In genomic region chr2:20184067-20184938, GRCh38 we compare ENCODE assay signal across 12 cellular contexts.
DNase-seq lines count a peak whose midpoint lies in the region; ATAC-seq lines count a peak whose summit lies in the region.
"Had no signal": no experiment of that assay in that cellular context is flagged by ENCODE, and none has a peak within 500 bp of the region (broad histone marks: within the 10 kb centered on the region; RNA-seq: fewer than 3 reads in every experiment).

No MANE protein-coding gene starts in this region.

- H3K9me3 ChIP-seq in mucosa of stomach (ENCODE audit: control insufficient read depth, low read length) = no peaks in the 10 kb centered on the region
- H3K9me3 ChIP-seq: tibial artery had no signal

- H3K36me3 ChIP-seq in mucosa of stomach (ENCODE audit: control insufficient read depth, insufficient read depth, low read length) = no peaks in the 10 kb centered on the region
- H3K36me3 ChIP-seq: tibial artery had no signal

- H3K27me3 ChIP-seq in mucosa of stomach (ENCODE audit: control insufficient read depth, insufficient read depth, low read length) = no peaks in the 10 kb centered on the region
- H3K27me3 ChIP-seq: tibial artery had no signal

- ATAC-seq in GM19467 (IDR thresholded peaks at IDR 0.05; ENCODE audit: unreplicated experiment) = no peak
- ATAC-seq: esophagus mucosa had no signal

- no peak overlapping the region for H3K4me3 ChIP-seq in mucosa of stomach (ENCODE audit: low read length)
- H3K4me3 ChIP-seq: tibial artery had no signal

- peak overlapping the region; percentile 95 for H3K27ac ChIP-seq in epithelial cell of prostate
- H3K27ac ChIP-seq: KMS-11, tibial artery had no signal

- peaks cover 88% of the 10 kb centered on the region for H3K4me1 ChIP-seq in mucosa of stomach (ENCODE audit: control insufficient read depth, insufficient read depth, low read length)

- H3K9ac ChIP-seq in mucosa of stomach (ENCODE audit: low read length) = peak overlapping the region; percentile 9
- H3K9ac ChIP-seq: KMS-11 had no signal

- peak; percentile 76 for DNase-seq in CD1c-positive myeloid dendritic cell (ENCODE audit: extremely low spot score)
- peak; percentile 14 for DNase-seq in NCI-H2029 treated with DMSO at 0.1 percent for 48 hours (lab: John Stamatoyannopoulos, UW)
- DNase-seq in epithelial cell of prostate (ENCODE audit: low read depth, low spot score) = no peak
- DNase-seq in hippocampal formation (lab: John Stamatoyannopoulos, UW) = no peak
- DNase-seq in activated effector memory CD4-positive, alpha-beta T cell treated with anti-CD3 and anti-CD28 coated beads, Interleukin-2, amount 50 U/mL, for 16 hours = no peak
- DNase-seq in RKO (ENCODE audit: low spot score) = no peak
- DNase-seq: naive B cell had no signal

Comparison
In these comparisons a context has a peak if more than half of its experiments do, and no peak if none do; other contexts are left out.
1. DNase-seq: peak in CD1c-positive myeloid dendritic cell (single experiment) and NCI-H2029 treated with DMSO at 0.1 percent for 48 hours (single experiment); none in epithelial cell of prostate (single experiment), hippocampal formation (0 of 2), activated effector memory CD4-positive, alpha-beta T cell treated with anti-CD3 and anti-CD28 coated beads, Interleukin-2, amount 50 U/mL, for 16 hours (single experiment) and RKO (single experiment).